In the genomic region with DNA sequence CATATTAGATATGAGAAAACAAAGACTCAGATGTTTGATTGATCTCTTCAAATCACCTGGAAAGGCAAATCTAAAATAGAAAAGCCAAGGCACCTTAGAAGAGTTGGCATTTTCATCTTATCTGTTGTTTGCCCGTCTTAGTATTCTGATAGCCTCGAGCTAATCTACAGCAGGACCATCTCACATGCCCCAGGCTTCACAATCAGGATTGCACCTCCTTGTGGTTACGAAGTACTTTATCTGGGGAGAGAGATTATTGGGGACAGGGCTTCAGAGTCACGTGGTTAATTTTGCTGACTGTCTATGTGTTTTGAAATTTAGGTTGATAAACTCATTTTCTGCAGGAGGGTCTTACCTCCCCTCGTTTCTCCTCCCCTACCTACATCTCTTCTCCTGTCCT, we compare ENCODE assay signal across 1 cellular context.
TF ChIP-seq lines count a peak whose summit lies in the region.

No MANE protein-coding gene starts in this region.

TF ChIP-seq in K562, 482 proteins besides CTCF, POLR2A, EP300 and RAD21:
- TF ChIP-seq, protein P1, sequence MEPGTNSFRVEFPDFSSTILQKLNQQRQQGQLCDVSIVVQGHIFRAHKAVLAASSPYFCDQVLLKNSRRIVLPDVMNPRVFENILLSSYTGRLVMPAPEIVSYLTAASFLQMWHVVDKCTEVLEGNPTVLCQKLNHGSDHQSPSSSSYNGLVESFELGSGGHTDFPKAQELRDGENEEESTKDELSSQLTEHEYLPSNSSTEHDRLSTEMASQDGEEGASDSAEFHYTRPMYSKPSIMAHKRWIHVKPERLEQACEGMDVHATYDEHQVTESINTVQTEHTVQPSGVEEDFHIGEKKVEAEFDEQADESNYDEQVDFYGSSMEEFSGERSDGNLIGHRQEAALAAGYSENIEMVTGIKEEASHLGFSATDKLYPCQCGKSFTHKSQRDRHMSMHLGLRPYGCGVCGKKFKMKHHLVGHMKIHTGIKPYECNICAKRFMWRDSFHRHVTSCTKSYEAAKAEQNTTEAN (CRISPR knock-in tag; IDR thresholded peaks at IDR 0.05) = no peak
- TF ChIP-seq, protein P2, sequence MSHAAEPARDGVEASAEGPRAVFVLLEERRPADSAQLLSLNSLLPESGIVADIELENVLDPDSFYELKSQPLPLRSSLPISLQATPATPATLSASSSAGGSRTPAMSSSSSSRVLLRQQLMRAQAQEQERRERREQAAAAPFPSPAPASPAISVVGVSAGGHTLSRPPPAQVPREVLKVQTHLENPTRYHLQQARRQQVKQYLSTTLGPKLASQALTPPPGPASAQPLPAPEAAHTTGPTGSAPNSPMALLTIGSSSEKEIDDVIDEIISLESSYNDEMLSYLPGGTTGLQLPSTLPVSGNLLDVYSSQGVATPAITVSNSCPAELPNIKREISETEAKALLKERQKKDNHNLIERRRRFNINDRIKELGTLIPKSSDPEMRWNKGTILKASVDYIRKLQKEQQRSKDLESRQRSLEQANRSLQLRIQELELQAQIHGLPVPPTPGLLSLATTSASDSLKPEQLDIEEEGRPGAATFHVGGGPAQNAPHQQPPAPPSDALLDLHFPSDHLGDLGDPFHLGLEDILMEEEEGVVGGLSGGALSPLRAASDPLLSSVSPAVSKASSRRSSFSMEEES (CRISPR knock-in tag; IDR thresholded peaks at IDR 0.05) = peak; percentile 37
- TF ChIP-seq, protein P3, sequence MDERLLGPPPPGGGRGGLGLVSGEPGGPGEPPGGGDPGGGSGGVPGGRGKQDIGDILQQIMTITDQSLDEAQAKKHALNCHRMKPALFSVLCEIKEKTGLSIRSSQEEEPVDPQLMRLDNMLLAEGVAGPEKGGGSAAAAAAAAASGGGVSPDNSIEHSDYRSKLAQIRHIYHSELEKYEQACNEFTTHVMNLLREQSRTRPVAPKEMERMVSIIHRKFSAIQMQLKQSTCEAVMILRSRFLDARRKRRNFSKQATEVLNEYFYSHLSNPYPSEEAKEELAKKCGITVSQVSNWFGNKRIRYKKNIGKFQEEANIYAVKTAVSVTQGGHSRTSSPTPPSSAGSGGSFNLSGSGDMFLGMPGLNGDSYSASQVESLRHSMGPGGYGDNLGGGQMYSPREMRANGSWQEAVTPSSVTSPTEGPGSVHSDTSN (CRISPR knock-in tag; IDR thresholded peaks at IDR 0.05; ENCODE audit: low read depth) = no peak
- TF ChIP-seq, protein P3 (tag; conservative IDR thresholded peaks at IDR 0.05; ENCODE audit: low read depth) = no peak
TF ChIP-seq in K562: peak in this region for 1.
